ENCODE assay signal across 34 cellular contexts in the genomic region with DNA sequence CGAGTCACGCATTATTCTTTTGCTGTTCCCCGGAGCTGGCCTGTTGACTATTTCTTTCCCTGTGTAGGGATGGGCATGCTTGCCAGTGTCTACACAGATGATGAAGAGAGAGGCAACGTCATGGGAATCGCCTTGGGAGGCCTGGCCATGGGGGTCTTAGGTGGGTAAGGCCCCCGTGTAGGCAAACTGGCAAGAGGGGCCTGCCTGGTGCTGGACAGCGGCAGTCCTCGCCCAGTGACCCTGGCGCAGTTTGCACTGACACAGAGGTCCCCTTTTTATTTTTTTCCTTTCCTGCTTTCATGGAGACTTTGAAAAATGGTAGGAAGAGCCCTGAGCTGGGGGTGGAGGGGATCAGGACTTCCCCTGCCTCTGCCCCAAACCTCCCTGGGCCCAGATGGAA. TPM values are rescaled to one million over a fixed set of nuclear protein-coding genes. Genes with fewer than 3 reads are reported as not detected.
"Had no signal": no experiment of that assay in that cellular context is flagged by ENCODE, and none has a peak within 500 bp of the region (broad histone marks: within the 10 kb centered on the region; RNA-seq: fewer than 3 reads in every experiment).

No MANE protein-coding gene starts in this region.

- H3K4me3 Mint-ChIP-seq: activated CD4-positive, alpha-beta memory T cell treated with anti-CD3 and anti-CD28 coated beads, Interleukin-2, amount 10 ng/mL, durations not matched to agents 7 days and 5 days; activated CD8-positive, alpha-beta memory T cell treated with anti-CD3 and anti-CD28 coated beads, Interleukin-2, amount 10 ng/mL, durations not matched to agents 7 days and 5 days; activated naive CD4-positive, alpha-beta T cell treated with anti-CD3 and anti-CD28 coated beads, Interleukin-2, amount 10 ng/mL, durations not matched to agents 7 days and 5 days; activated naive CD8-positive, alpha-beta T cell; activated naive CD8-positive, alpha-beta T cell treated with anti-CD3 and anti-CD28 coated beads, Interleukin-2, amount 50 U/mL, for 24 hours; brain had no signal

- H3K36me3 Mint-ChIP-seq: activated CD8-positive, alpha-beta memory T cell treated with anti-CD3 and anti-CD28 coated beads, Interleukin-2, amount 10 ng/mL, durations not matched to agents 7 days and 5 days; activated naive CD4-positive, alpha-beta T cell treated with anti-CD3 and anti-CD28 coated beads, Interleukin-2, amount 10 ng/mL, durations not matched to agents 7 days and 5 days; activated naive CD8-positive, alpha-beta T cell; brain had no signal

- H3K4me1 ChIP-seq: Peyer's patch had no signal

- H3K4me1 Mint-ChIP-seq: activated CD4-positive, alpha-beta memory T cell treated with anti-CD3 and anti-CD28 coated beads, Interleukin-2, amount 10 ng/mL, durations not matched to agents 7 days and 5 days; activated naive CD4-positive, alpha-beta T cell treated with anti-CD3 and anti-CD28 coated beads, Interleukin-2, amount 10 ng/mL, durations not matched to agents 7 days and 5 days had no signal

- H3K27ac ChIP-seq: Peyer's patch, SJSA1, WERI-Rb-1 had no signal

- H3K9me3 ChIP-seq: MG63, Peyer's patch had no signal

- DNase-seq: activated CD4-positive, alpha-beta memory T cell treated with anti-CD3 and anti-CD28 coated beads, Interleukin-2, amount 10 ng/mL, durations not matched to agents 7 days and 5 days; activated CD4-positive, alpha-beta T cell treated with anti-CD3 and anti-CD28 coated beads for 1 hour; activated CD4-positive, alpha-beta T cell treated with anti-CD3 and anti-CD28 coated beads for 48 hours; activated CD4-positive, CD25-positive, alpha-beta regulatory T cell; activated CD8-positive, alpha-beta memory T cell treated with anti-CD3 and anti-CD28 coated beads, Interleukin-2, amount 10 ng/mL, durations not matched to agents 7 days and 5 days; activated CD8-positive, alpha-beta memory T cell treated with anti-CD3 and anti-CD28 coated beads, Interleukin-2, amount 50 U/mL, for 48 hours; activated effector memory CD4-positive, alpha-beta T cell treated with Interleukin-2 at 50 U/mL for 16 hours; activated naive CD4-positive, alpha-beta T cell treated with anti-CD3 and anti-CD28 coated beads, Interleukin-2, amount 10 ng/mL, durations not matched to agents 7 days and 5 days; activated naive CD8-positive, alpha-beta T cell treated with anti-CD3 and anti-CD28 coated beads, Interleukin-2, amount 50 U/mL, for 24 hours; activated T-cell treated with anti-CD3 and anti-CD28 coated beads, Interleukin-2, amount 50 U/mL, for 48 hours; anterior cingulate cortex; caudate nucleus; cerebellar nuclear complex; MG63; MV-4-11; NCI-H1092; NCI-H1436 treated with DMSO at 0.1 percent for 48 hours; NCI-H1694 treated with DMSO at 0.1 percent for 48 hours; NCI-H2029; NCI-H345; NCI-H524 treated with DMSO at 0.1 percent for 48 hours; Peyer's patch; RPMI8226; SHP77 treated with DMSO at 0.1 percent for 48 hours; SW 1271; T-helper 1 cell; T-helper 2 cell; T1000; WERI-Rb-1 had no signal

- H3K27ac Mint-ChIP-seq: activated CD4-positive, alpha-beta memory T cell treated with anti-CD3 and anti-CD28 coated beads, Interleukin-2, amount 10 ng/mL, durations not matched to agents 7 days and 5 days; activated CD8-positive, alpha-beta memory T cell treated with anti-CD3 and anti-CD28 coated beads, Interleukin-2, amount 10 ng/mL, durations not matched to agents 7 days and 5 days; activated naive CD4-positive, alpha-beta T cell treated with anti-CD3 and anti-CD28 coated beads, Interleukin-2, amount 10 ng/mL, durations not matched to agents 7 days and 5 days; activated naive CD8-positive, alpha-beta T cell; activated naive CD8-positive, alpha-beta T cell treated with anti-CD3 and anti-CD28 coated beads, Interleukin-2, amount 50 U/mL, for 24 hours had no signal

- H3K36me3 ChIP-seq: MG63, Peyer's patch, SJSA1, WERI-Rb-1 had no signal

- H3K9me3 Mint-ChIP-seq: activated CD4-positive, alpha-beta memory T cell treated with anti-CD3 and anti-CD28 coated beads, Interleukin-2, amount 10 ng/mL, durations not matched to agents 7 days and 5 days; activated naive CD4-positive, alpha-beta T cell treated with anti-CD3 and anti-CD28 coated beads, Interleukin-2, amount 10 ng/mL, durations not matched to agents 7 days and 5 days; activated naive CD8-positive, alpha-beta T cell treated with anti-CD3 and anti-CD28 coated beads, Interleukin-2, amount 50 U/mL, for 24 hours had no signal

- H3K27me3 ChIP-seq: Peyer's patch, SJSA1 had no signal

- H3K4me3 ChIP-seq: MG63, Peyer's patch, SJSA1 had no signal

- ATAC-seq: activated CD8-positive, alpha-beta memory T cell treated with anti-CD3 and anti-CD28 coated beads, Interleukin-2, amount 10 ng/mL, durations not matched to agents 7 days and 5 days; activated naive CD8-positive, alpha-beta T cell treated with anti-CD3 and anti-CD28 coated beads, Interleukin-2, amount 50 U/mL, for 24 hours had no signal

RNA-seq across cellular contexts. Expression of a gene that starts 13.4 kb away (rescaled TPM):
- total RNA-seq: activated CD4-positive, alpha-beta memory T cell treated with anti-CD3 and anti-CD28 coated beads, Interleukin-2, amount 10 ng/mL, durations not matched to agents 7 days and 5 days; activated CD8-positive, alpha-beta memory T cell treated with anti-CD3 and anti-CD28 coated beads, Interleukin-2, amount 10 ng/mL, durations not matched to agents 7 days and 5 days; bronchial epithelial cell; SJSA1 had no signal

RNA-seq across cellular contexts. Expression of a gene that starts 57.0 kb away (rescaled TPM):
- total RNA-seq: activated CD4-positive, alpha-beta memory T cell treated with anti-CD3 and anti-CD28 coated beads, Interleukin-2, amount 10 ng/mL, durations not matched to agents 7 days and 5 days; activated CD8-positive, alpha-beta memory T cell treated with anti-CD3 and anti-CD28 coated beads, Interleukin-2, amount 10 ng/mL, durations not matched to agents 7 days and 5 days; bronchial epithelial cell; NCI-H460; Peyer's patch; SJSA1 had no signal
